9 cellular contexts compared by ENCODE assay signal in the genomic region with DNA sequence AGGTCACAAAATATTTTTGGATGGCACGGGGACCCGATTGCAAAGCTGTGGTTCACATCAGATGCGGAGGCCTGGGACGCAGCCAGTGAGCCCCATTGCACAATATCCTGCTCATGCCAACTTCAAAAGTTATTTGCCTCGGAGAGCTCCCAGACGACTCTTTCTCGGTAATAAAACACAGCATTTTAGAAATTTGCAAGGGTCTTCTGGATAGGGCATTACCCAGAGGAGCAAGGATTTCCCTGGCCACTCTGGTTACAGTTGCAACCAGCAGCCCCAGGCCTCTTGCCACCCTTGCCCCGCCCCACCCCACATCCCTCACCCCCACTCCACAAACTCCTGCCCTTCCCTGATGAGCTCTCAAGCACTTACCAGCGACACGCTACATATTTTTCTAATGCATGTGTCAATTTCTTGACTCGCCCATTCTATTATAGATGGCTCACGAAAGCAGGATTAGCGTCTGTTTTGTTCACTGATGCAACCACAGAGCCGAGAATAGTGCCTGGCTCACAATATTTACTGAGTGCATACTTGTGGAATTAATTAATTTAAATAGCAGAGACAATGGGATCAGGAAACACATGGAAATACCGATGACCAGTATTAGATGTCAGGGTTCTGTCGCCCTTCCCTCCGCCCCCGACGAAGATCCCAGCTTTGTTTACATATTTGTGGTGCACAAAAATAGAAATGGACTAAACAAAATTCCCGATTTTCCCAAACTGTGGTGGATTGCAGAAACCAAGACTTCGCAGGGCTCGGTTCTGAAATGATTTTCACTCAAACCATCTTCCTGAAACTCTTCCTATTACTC.
A peak's percentile ranks its signal among the peaks of the same experiment; 100 is the strongest.
DNase-seq lines count a peak whose midpoint lies in the region; ATAC-seq and TF ChIP-seq lines count a peak whose summit lies in the region.
"Had no signal": no experiment of that assay in that cellular context is flagged by ENCODE, and none has a peak within 500 bp of the region (broad histone marks: within the 10 kb centered on the region; RNA-seq: fewer than 3 reads in every experiment).

No MANE protein-coding gene starts in this region.

- no peak overlapping the region for H2AFZ ChIP-seq in smooth muscle cell (ENCODE audit: low read depth)

- peak overlapping the region; percentile 78 for H3K4me2 ChIP-seq in smooth muscle cell

- no peak overlapping the region for H3K4me3 ChIP-seq in smooth muscle cell

- H4K20me1 ChIP-seq in smooth muscle cell (ENCODE audit: low read depth) = no peaks in the 10 kb centered on the region

- H3K27me3 ChIP-seq in foreskin keratinocyte (no peaks in the 10 kb centered on the region), smooth muscle cell (ENCODE audit: low read depth) (no peaks in the 10 kb centered on the region)

- H3K27ac ChIP-seq in foreskin keratinocyte (no peak overlapping the region), smooth muscle cell (ENCODE audit: low read depth) (peak overlapping the region; percentile 74)

- ATAC-seq in foreskin keratinocyte = peak; percentile 54
- ATAC-seq in HG02870 (IDR thresholded peaks at IDR 0.05; ENCODE audit: unreplicated experiment) = no peak
- no peak for ATAC-seq in HG03378 (IDR thresholded peaks at IDR 0.05; ENCODE audit: unreplicated experiment)

- POLR2A ChIA-PET in GM10248 (lab: Yijun Ruan, JAX) = no interaction called here

- H3K9me3 ChIP-seq in smooth muscle cell (replicated peaks; ENCODE audit: low read depth) = no peaks in the 10 kb centered on the region

- peak; percentile 47 for DNase-seq in HS-5 (ENCODE audit: low read depth)
- peak; percentile 40 for DNase-seq in SIG-M5 (lab: John Stamatoyannopoulos, UW)
- DNase-seq in foreskin keratinocyte = peak; percentile 66 to 79
- DNase-seq in smooth muscle cell (lab: John Stamatoyannopoulos, UW; ENCODE audit: unreplicated experiment) = peak; percentile 18
- no peak for DNase-seq in GM10248 (ENCODE audit: extremely low spot score)
- no peak for DNase-seq in HUDEP-2 (lab: John Stamatoyannopoulos, UW; ENCODE audit: unreplicated experiment in 76 of 76)
- DNase-seq: naive B cell had no signal

- no peaks in the 10 kb centered on the region for H3K36me3 ChIP-seq in smooth muscle cell (ENCODE audit: low read depth)

- 37% methylated on average over 22 of the region's 22 CpGs for WGBS in smooth muscle cell (ENCODE audit: low lambda C conversion rate)

- H3K79me2 ChIP-seq in smooth muscle cell (ENCODE audit: low read depth) = no peaks in the 10 kb centered on the region

- CTCF ChIA-PET in GM10248 (lab: Yijun Ruan, JAX) = no interaction called here

- no peak overlapping the region for H3K9ac ChIP-seq in smooth muscle cell (ENCODE audit: low read depth)

- H3K4me1 ChIP-seq in foreskin keratinocyte (peaks cover 26% of the 10 kb centered on the region), smooth muscle cell (ENCODE audit: low read depth) (peaks cover 10% of the 10 kb centered on the region)

- peaks cover 3% of the 10 kb centered on the region for H3F3A ChIP-seq in smooth muscle cell (ENCODE audit: low read depth)

- TF ChIP-seq CTCF in foreskin keratinocyte (conservative IDR thresholded peaks at IDR 0.05) (no peak), smooth muscle cell (IDR thresholded peaks at IDR 0.05; ENCODE audit: borderline replicate concordance, insufficient read depth, poor library complexity, severe bottlenecking) (no peak), GM10248 (IDR thresholded peaks at IDR 0.05; ENCODE audit: control extremely low read depth, extremely low read depth, low read depth, missing control alignments) (no peak)

Comparison
In these comparisons a context has a peak if more than half of its experiments do, and no peak if none do; other contexts are left out.
1. DNase-seq: peak in HS-5 (single experiment), SIG-M5 (single experiment), foreskin keratinocyte (2 of 2) and smooth muscle cell (single experiment); none in GM10248 (single experiment) and HUDEP-2 (0 of 76).